In genomic region chr9:136946893-136947891, GRCh38 we compare ENCODE assay signal across 16 cellular contexts. TPM values are rescaled to one million over a fixed set of nuclear protein-coding genes. Genes with fewer than 3 reads are reported as not detected.
DNase-seq lines count a peak whose midpoint lies in the region; ATAC-seq, FAIRE-seq and TF ChIP-seq lines count a peak whose summit lies in the region.
"Had no signal": no experiment of that assay in that cellular context is flagged by ENCODE, and none has a peak within 500 bp of the region (broad histone marks: within the 10 kb centered on the region; RNA-seq: fewer than 3 reads in every experiment).

No MANE protein-coding gene starts in this region.

- H3K27me3 ChIP-seq in Caco-2 (replicated peaks; ENCODE audit: control insufficient read depth, insufficient read depth, low read length) (no peaks in the 10 kb centered on the region), skeletal muscle tissue (ENCODE audit: control insufficient read depth in 3 of 3, insufficient read depth in 3 of 3, low read length in 3 of 3) (no peaks in the 10 kb centered on the region), WERI-Rb-1 (ENCODE audit: insufficient read depth, low read depth, severe bottlenecking) (no peaks in the 10 kb centered on the region)

- H3K27ac ChIP-seq in angular gyrus (ENCODE audit: low read depth, low read length) (peak overlapping the region; percentile 90), kidney (ENCODE audit: low read depth in 2 of 2, low read length in 2 of 2) (no peak overlapping the region), skeletal muscle tissue (ENCODE audit: low read depth, low read length) (peak overlapping the region; percentile 68), WERI-Rb-1 (no peak overlapping the region)

- ATAC-seq in HG03196 (IDR thresholded peaks at IDR 0.05; ENCODE audit: unreplicated experiment): no peak
- ATAC-seq: T-helper 17 cell had no signal

- H3K4me3 Mint-ChIP-seq in Caco-2 (ENCODE audit: unreplicated experiment): peak overlapping the region; percentile 33

- no peak overlapping the region for H3K9ac ChIP-seq in kidney (ENCODE audit: low read length in 2 of 2)
- H3K9ac ChIP-seq in skeletal muscle tissue (ENCODE audit: low read depth in 1 of 3, low read length in 3 of 3): peak overlapping the region in 2 of 3 donors; percentile 51 to 75

- H3K9me3 ChIP-seq in Caco-2 (no peaks in the 10 kb centered on the region), kidney (ENCODE audit: control insufficient read depth in 1 of 2, low read length in 2 of 2) (no peaks in the 10 kb centered on the region), skeletal muscle tissue (ENCODE audit: control insufficient read depth in 3 of 3, low read length in 3 of 3) (no peaks in the 10 kb centered on the region), WERI-Rb-1 (ENCODE audit: severe bottlenecking) (no peaks in the 10 kb centered on the region)

- FAIRE-seq in kidney (lab: Jason Lieb, UNC): no peak
- FAIRE-seq: colon, keratinocyte had no signal

- H3K36me3 ChIP-seq in Caco-2 (ENCODE audit: control insufficient read depth, insufficient read depth, low read length) (no peaks in the 10 kb centered on the region; the same call in 1 of the 2 replicates), kidney (ENCODE audit: control insufficient read depth in 1 of 2, insufficient read depth in 2 of 2, low read length in 2 of 2) (peaks cover 0 to under 1% of the 10 kb centered on the region in 2 donors), skeletal muscle tissue (ENCODE audit: control insufficient read depth in 3 of 3, insufficient read depth in 3 of 3, low read length in 3 of 3) (peaks cover 5 to 11% (median 5%) of the 10 kb centered on the region in 3 donors), WERI-Rb-1 (peaks cover 8% of the 10 kb centered on the region)

- no peak overlapping the region for H3K27ac Mint-ChIP-seq in Caco-2 (ENCODE audit: unreplicated experiment)
- H3K27ac Mint-ChIP-seq: T-helper 17 cell had no signal

- intact Hi-C loops in Caco-2 (cut with micrococcal nuclease; ENCODE audit: unreplicated experiment) (loop anchor here (5.0 to 10.0 kb wide), 2 partner anchors 102 to 160 kb away; partner anchors contain the start of genes AJM1 and PHPT1), kidney (cut with DNase I) (loop anchor here (10.0 kb wide), 2 partner anchors 102 to 152 kb away; partner anchors contain the start of genes AJM1, CCDC183, PHPT1 and TMEM141)

- peaks cover 41% of the 10 kb centered on the region for H3K36me3 Mint-ChIP-seq in Caco-2 (ENCODE audit: insufficient read depth, unreplicated experiment)

- no TSS peak for BruUV-seq in Caco-2 (replicated peaks; lab: Mats Ljungman, UMichigan)

- H3K4me1 ChIP-seq in Caco-2 (peaks cover 53% of the 10 kb centered on the region), kidney (ENCODE audit: control insufficient read depth in 1 of 2, insufficient read depth in 1 of 2, low read depth in 1 of 2, low read length in 2 of 2) (peaks cover 9 to 25% of the 10 kb centered on the region in 2 donors), skeletal muscle tissue (ENCODE audit: control insufficient read depth in 3 of 3, insufficient read depth in 3 of 3, low read length in 3 of 3) (peaks cover 28 to 55% (median 50%) of the 10 kb centered on the region in 3 donors)

- H3K9me3 Mint-ChIP-seq in Caco-2 (ENCODE audit: unreplicated experiment): no peaks in the 10 kb centered on the region

- TF ChIP-seq CTCF in Caco-2 (IDR thresholded peaks at IDR 0.05; ENCODE audit: insufficient read depth in 1 of 2, low read depth in 1 of 2, low read length in 1 of 2, severe bottlenecking in 1 of 2, unreplicated experiment in 1 of 2): no peak
- no peak for TF ChIP-seq CTCF in kidney (IDR thresholded peaks at IDR 0.05; ENCODE audit: borderline replicate concordance, extremely low read depth, insufficient read depth)
- no peak for TF ChIP-seq CTCF in WERI-Rb-1 (IDR thresholded peaks at IDR 0.05; ENCODE audit: low read depth, low read length)

- H3K27me3 Mint-ChIP-seq in Caco-2 (ENCODE audit: insufficient read depth, unreplicated experiment): no peaks in the 10 kb centered on the region
- H3K27me3 Mint-ChIP-seq: T-helper 17 cell had no signal

- CTCF ChIA-PET in Caco-2 (lab: Charles Lee): interaction anchor here (0.5 to 2.6 kb wide), 17 partner anchors 13 to 341 kb away, joined by 3 to 42 read pairs (median 4); partner anchors contain the start of genes AJM1, CLIC3, MAN1B1 and PAXX

- DNase-seq in Caco-2: no peak
- DNase-seq in kidney: peak; percentile 76
- no peak for DNase-seq in islet precursor cell
- DNase-seq in stimulated activated CD4-positive, alpha-beta T cell treated with anti-CD3 and anti-CD28 coated beads, Interleukin-2, amount 100 ng/mL, for 48 hours: no peak
- DNase-seq in WERI-Rb-1: no peak
- DNase-seq: activated CD8-positive, alpha-beta memory T cell treated with anti-CD3 and anti-CD28 coated beads for 24 hours; activated naive CD4-positive, alpha-beta T cell treated with anti-CD3 and anti-CD28 coated beads, Interleukin-2, amount 50 U/mL, for 16 hours; MM.1S; NCI-H345 had no signal

- H3K4me1 Mint-ChIP-seq in Caco-2 (ENCODE audit: low read depth, unreplicated experiment): no peaks in the 10 kb centered on the region

- H3K4me3 ChIP-seq in Caco-2 (ENCODE audit: low read depth, low read length) (no peak overlapping the region), kidney (ENCODE audit: low read length in 2 of 2) (no peak overlapping the region), skeletal muscle tissue (ENCODE audit: low read length in 3 of 3) (peak overlapping the region in 1 of 3 donors; percentile 41), WERI-Rb-1 (ENCODE audit: low read depth, low read length) (no peak overlapping the region)
- H3K4me3 ChIP-seq: PC-9 had no signal

- POLR2A ChIA-PET in Caco-2 (lab: Charles Lee): interaction anchor here (1.7 kb wide), 1 partner anchor 45 kb away, joined by 13 read pairs; the partner anchor contains the start of gene PAXX

RNA-seq across cellular contexts. Expression of gene C8G, which starts 2.1 kb away (rescaled TPM):
- total RNA-seq in Caco-2 (2022) (0.77 and 1.3 TPM in 2 replicates), kidney (1.9 TPM), skeletal muscle tissue (not detected)
- 2.1 TPM for polyA plus RNA-seq in kidney (ENCODE audit: insufficient read depth, low read depth, low replicate concordance)

RNA-seq across cellular contexts. Expression of gene FBXW5, which starts 2.7 kb away (rescaled TPM):
- total RNA-seq in Caco-2 (2022) (66.8 and 76.1 TPM in 2 replicates), kidney (97.2 TPM), skeletal muscle tissue (45.4 TPM)
- polyA plus RNA-seq in kidney (ENCODE audit: insufficient read depth, low read depth, low replicate concordance): 92.5 TPM

RNA-seq across cellular contexts. Expression of gene LCN12, which starts 4.9 kb away (rescaled TPM):
- total RNA-seq in Caco-2 (2022): 20.0 and 23.2 TPM in 2 replicates
- 42.9 TPM for total RNA-seq in kidney
- polyA plus RNA-seq in kidney (ENCODE audit: insufficient read depth, low read depth, low replicate concordance): 35.5 TPM
- not detected for total RNA-seq in skeletal muscle tissue
- polyA plus RNA-seq: keratinocyte had no signal

RNA-seq across cellular contexts. Expression of gene PTGDS, which starts 30.1 kb away (rescaled TPM):
- total RNA-seq in Caco-2 (2022) (not detected in 2 replicates), kidney (236 TPM), skeletal muscle tissue (4.2 TPM)
- polyA plus RNA-seq in kidney (ENCODE audit: insufficient read depth, low read depth, low replicate concordance): 709 TPM
- polyA plus RNA-seq: keratinocyte had no signal

RNA-seq across cellular contexts. Expression of gene LCNL1, which starts 35.6 kb away (rescaled TPM):
- not detected in 2 replicates for total RNA-seq in Caco-2 (2022)
- total RNA-seq in kidney: 1.4 TPM
- polyA plus RNA-seq in kidney (ENCODE audit: insufficient read depth, low read depth, low replicate concordance): 0.54 TPM
- under 0.01 TPM for total RNA-seq in skeletal muscle tissue
- polyA plus RNA-seq: keratinocyte had no signal

Comparison
In these comparisons a context has a peak if more than half of its experiments do, and no peak if none do; other contexts are left out.
1. H3K27ac ChIP-seq: peak in angular gyrus (single experiment) and skeletal muscle tissue (single experiment); none in kidney (0 of 2) and WERI-Rb-1 (single experiment).
2. H3K9ac ChIP-seq: peak in skeletal muscle tissue (2 of 3); none in kidney (0 of 2).
3. RNA of gene LCN12, which starts 4.9 kb away (total RNA-seq): 42.9 TPM in kidney (single experiment) and 20.0 to 23.2 TPM in Caco-2; not detected in skeletal muscle tissue (single experiment); every median in the first group is over 10 times any median in the second.